1 cellular context compared by ENCODE assay signal in the genomic region with DNA sequence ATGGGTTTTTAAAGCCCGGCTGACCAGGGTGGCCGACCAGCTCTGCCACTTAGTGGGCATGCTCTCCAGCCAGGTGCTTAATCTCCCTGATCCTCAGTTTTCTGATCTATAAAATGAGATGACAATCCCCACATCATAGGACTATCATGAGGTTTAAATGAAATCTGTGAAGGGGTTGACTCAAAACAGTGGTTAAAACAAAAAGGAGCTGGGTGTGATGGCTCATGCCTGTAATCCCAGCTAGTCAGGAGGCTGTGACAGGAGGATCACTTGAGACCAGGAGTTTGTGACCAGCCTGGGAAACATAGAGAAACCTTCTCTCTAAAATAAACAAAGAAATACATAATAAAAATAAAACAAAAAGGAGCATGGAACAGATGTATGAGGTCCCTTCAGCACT.
TF ChIP-seq lines count a peak whose summit lies in the region.

No MANE protein-coding gene starts in this region.

TF ChIP-seq in SK-N-SH, 30 proteins besides CTCF, POLR2A, EP300 and RAD21 (continued from another document):
- TF ChIP-seq, protein P1, sequence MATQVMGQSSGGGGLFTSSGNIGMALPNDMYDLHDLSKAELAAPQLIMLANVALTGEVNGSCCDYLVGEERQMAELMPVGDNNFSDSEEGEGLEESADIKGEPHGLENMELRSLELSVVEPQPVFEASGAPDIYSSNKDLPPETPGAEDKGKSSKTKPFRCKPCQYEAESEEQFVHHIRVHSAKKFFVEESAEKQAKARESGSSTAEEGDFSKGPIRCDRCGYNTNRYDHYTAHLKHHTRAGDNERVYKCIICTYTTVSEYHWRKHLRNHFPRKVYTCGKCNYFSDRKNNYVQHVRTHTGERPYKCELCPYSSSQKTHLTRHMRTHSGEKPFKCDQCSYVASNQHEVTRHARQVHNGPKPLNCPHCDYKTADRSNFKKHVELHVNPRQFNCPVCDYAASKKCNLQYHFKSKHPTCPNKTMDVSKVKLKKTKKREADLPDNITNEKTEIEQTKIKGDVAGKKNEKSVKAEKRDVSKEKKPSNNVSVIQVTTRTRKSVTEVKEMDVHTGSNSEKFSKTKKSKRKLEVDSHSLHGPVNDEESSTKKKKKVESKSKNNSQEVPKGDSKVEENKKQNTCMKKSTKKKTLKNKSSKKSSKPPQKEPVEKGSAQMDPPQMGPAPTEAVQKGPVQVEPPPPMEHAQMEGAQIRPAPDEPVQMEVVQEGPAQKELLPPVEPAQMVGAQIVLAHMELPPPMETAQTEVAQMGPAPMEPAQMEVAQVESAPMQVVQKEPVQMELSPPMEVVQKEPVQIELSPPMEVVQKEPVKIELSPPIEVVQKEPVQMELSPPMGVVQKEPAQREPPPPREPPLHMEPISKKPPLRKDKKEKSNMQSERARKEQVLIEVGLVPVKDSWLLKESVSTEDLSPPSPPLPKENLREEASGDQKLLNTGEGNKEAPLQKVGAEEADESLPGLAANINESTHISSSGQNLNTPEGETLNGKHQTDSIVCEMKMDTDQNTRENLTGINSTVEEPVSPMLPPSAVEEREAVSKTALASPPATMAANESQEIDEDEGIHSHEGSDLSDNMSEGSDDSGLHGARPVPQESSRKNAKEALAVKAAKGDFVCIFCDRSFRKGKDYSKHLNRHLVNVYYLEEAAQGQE (IDR thresholded peaks at IDR 0.05; ENCODE audit: low read depth, low read length), result no peak
- TF ChIP-seq USF1 (IDR thresholded peaks at IDR 0.05; ENCODE audit: borderline replicate concordance, low read depth), result no peak
- TF ChIP-seq, protein P2, sequence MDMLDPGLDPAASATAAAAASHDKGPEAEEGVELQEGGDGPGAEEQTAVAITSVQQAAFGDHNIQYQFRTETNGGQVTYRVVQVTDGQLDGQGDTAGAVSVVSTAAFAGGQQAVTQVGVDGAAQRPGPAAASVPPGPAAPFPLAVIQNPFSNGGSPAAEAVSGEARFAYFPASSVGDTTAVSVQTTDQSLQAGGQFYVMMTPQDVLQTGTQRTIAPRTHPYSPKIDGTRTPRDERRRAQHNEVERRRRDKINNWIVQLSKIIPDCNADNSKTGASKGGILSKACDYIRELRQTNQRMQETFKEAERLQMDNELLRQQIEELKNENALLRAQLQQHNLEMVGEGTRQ (IDR thresholded peaks at IDR 0.05; ENCODE audit: borderline replicate concordance, low read depth, low read length), result no peak
- TF ChIP-seq IRF3 (IDR thresholded peaks at IDR 0.05; ENCODE audit: low read depth, low read length), result no peak
